ENCODE assay signal across 8 cellular contexts in the genomic region with DNA sequence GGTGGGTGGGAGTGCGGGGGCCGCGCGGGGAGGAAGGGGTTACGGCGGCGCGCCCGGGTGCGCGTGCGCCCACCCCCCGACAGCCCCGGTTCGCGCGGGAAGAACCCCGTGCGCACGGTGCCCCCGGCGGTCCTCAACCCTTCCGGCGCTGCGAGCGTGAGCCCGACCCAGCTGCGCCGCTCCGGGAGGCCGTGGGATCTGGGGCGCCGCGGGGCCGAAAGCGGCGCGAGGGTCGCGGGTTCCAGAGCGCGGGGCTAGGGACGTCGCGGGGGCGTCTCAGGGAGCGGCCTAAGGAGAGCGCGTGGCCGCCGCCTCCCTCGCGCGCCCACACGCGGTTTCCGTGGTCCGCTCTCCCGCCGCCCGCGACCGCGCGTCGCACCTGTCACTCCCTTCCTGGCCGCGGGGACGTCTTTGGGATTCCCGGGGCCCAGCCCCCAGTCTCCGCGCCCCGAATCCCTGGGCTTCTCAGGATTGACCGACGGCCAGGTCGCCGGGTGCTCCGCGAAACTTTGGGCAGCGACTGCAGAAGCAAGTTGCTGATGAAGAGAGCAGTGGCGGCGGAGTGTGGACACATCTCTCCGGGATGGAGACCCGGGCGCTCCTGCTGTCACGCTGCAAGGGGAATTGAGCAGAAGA. TPM values are rescaled to one million over a fixed set of nuclear protein-coding genes. Genes with fewer than 3 reads are reported as not detected.
DNase-seq lines count a peak whose midpoint lies in the region; ATAC-seq, FAIRE-seq and TF ChIP-seq lines count a peak whose summit lies in the region.

No MANE protein-coding gene starts in this region.

- ATAC-seq in GM23338, result peak; percentile 4

- H3K4ac ChIP-seq in neuronal stem cell (ENCODE audit: low read length), result peak overlapping the region; percentile 71

- peaks cover 0 to 4% of the 10 kb centered on the region in 2 donors for H3K9me3 ChIP-seq in neuronal stem cell (replicated peaks in 1 of 2; ENCODE audit: control insufficient read depth in 2 of 2, insufficient read depth in 1 of 2, low read depth in 1 of 2, low read length in 2 of 2)

- peak overlapping the region; percentile 100 for H2BK5ac ChIP-seq in neuronal stem cell (ENCODE audit: low read length)

- no peaks in the 10 kb centered on the region for H3K9me2 ChIP-seq in GM23338 (ENCODE audit: insufficient read depth)

- peak overlapping the region; percentile 97 for H3K9ac ChIP-seq in neuronal stem cell (ENCODE audit: low read depth, low read length, poor library complexity)

- H3K27ac Mint-ChIP-seq in GM23338, result peak overlapping the region; percentile 97

- peak overlapping the region; percentile 77 for H4K91ac ChIP-seq in neuronal stem cell (ENCODE audit: low read depth, low read length, poor library complexity)

- H3K18ac ChIP-seq in neuronal stem cell (ENCODE audit: low read length), result peak overlapping the region; percentile 99

- DNase-seq in ELR (ENCODE audit: low read depth), result peak; percentile 50
- peak; percentile 60 for DNase-seq in GM23338 (ENCODE audit: low spot score)
- DNase-seq in NCI-H526 treated with DMSO at 0.1 percent for 48 hours (lab: John Stamatoyannopoulos, UW), result peak; percentile 9
- peak; percentile 84 for DNase-seq in activated effector memory CD4-positive, alpha-beta T cell treated with anti-CD3 and anti-CD28 coated beads, Interleukin-2, amount 50 U/mL, for 16 hours
- peak; percentile 51 to 62 for DNase-seq in frontal cortex (ENCODE audit: low spot score in 2 of 2)
- DNase-seq in neuronal stem cell (ENCODE audit: low spot score), result no peak
- DNase-seq in ureter (ENCODE audit: low spot score), result peak; percentile 58
- no peak for DNase-seq in islet precursor cell

- H3K79me2 ChIP-seq in GM23338 (replicated peaks; ENCODE audit: insufficient read depth), result peaks cover 53% of the 10 kb centered on the region

- no peak overlapping the region for H2AFZ ChIP-seq in GM23338
- peak overlapping the region; percentile 62 for H2AFZ ChIP-seq in neuronal stem cell (ENCODE audit: low read length)

- H3K27ac ChIP-seq in GM23338 (ENCODE audit: low read depth) (peak overlapping the region; percentile 82), neuronal stem cell (replicated peaks; ENCODE audit: low read length) (peak overlapping the region; percentile 92)

- H4K20me1 ChIP-seq in GM23338 (replicated peaks; ENCODE audit: insufficient read depth), result peaks cover 18% of the 10 kb centered on the region

- no peaks in the 10 kb centered on the region for H3K9me3 Mint-ChIP-seq in GM23338

- peak overlapping the region; percentile 96 for H2BK120ac ChIP-seq in neuronal stem cell (ENCODE audit: low read depth, low read length)

- TF ChIP-seq CTCF in GM23338 (conservative IDR thresholded peaks at IDR 0.05; ENCODE audit: low read depth in 2 of 2), result no peak

- H3K4me3 ChIP-seq in GM23338, result peak overlapping the region; percentile 79
- peak overlapping the region; percentile 90 to 99 for H3K4me3 ChIP-seq in neuronal stem cell (ENCODE audit: low read length in 2 of 2)

- peaks cover 26% of the 10 kb centered on the region for H3K4me1 ChIP-seq in GM23338 (ENCODE audit: insufficient read depth)
- H3K4me1 ChIP-seq in neuronal stem cell (ENCODE audit: control insufficient read depth in 2 of 2, insufficient read depth in 1 of 2, low read depth in 1 of 2, low read length in 2 of 2), result peaks cover 4 to 10% of the 10 kb centered on the region in 2 donors

- peak overlapping the region; percentile 99 for H3K4me3 Mint-ChIP-seq in GM23338

- no peaks in the 10 kb centered on the region for H3K27me3 ChIP-seq in GM23338 (ENCODE audit: insufficient read depth)
- no peaks in the 10 kb centered on the region for H3K27me3 ChIP-seq in neuronal stem cell (ENCODE audit: control insufficient read depth in 3 of 3, insufficient read depth in 3 of 3, low read depth in 1 of 3, low read length in 3 of 3)

- H3K79me1 ChIP-seq in neuronal stem cell (ENCODE audit: low read depth, low read length), result peaks cover 1% of the 10 kb centered on the region

- H3K36me3 Mint-ChIP-seq in GM23338 (ENCODE audit: low read depth), result peaks cover 36% of the 10 kb centered on the region

- peak overlapping the region; percentile 61 for H2BK12ac ChIP-seq in neuronal stem cell (ENCODE audit: low read length)

- H3K4me1 Mint-ChIP-seq in GM23338, result peaks cover 31% of the 10 kb centered on the region

- WGBS in neuronal stem cell (ENCODE audit: extremely low coverage in 2 of 2, insufficient read length in 2 of 2, insufficient replicate concordance in 1 of 2), 2 donors, result no CpG with 5 or more reads among the region's 86 CpGs

- no peak for FAIRE-seq in frontal cortex (lab: Jason Lieb, UNC)

- peaks cover 7% of the 10 kb centered on the region; the same call in 1 of the 2 replicates for H3F3A ChIP-seq in GM23338 (replicated peaks; ENCODE audit: low read depth)

- H3K36me3 ChIP-seq in GM23338 (ENCODE audit: insufficient read depth), result peaks cover 18% of the 10 kb centered on the region
- peaks cover 11 to 44% of the 10 kb centered on the region in 2 donors for H3K36me3 ChIP-seq in neuronal stem cell (replicated peaks in 1 of 2; ENCODE audit: control insufficient read depth in 2 of 2, insufficient read depth in 2 of 2, low read length in 2 of 2)

- no peak overlapping the region for H4K8ac ChIP-seq in neuronal stem cell (ENCODE audit: low read depth, low read length)

- H3K27me3 Mint-ChIP-seq in GM23338 (ENCODE audit: insufficient read depth, low read depth, poor library complexity), result peaks cover 6% of the 10 kb centered on the region

- peak overlapping the region; percentile 95 for H3K4me2 ChIP-seq in GM23338
- peak overlapping the region; percentile 79 for H3K4me2 ChIP-seq in neuronal stem cell (ENCODE audit: insufficient read depth, low read length, poor library complexity, severe bottlenecking)

- H2BK15ac ChIP-seq in neuronal stem cell (ENCODE audit: low read length), result peak overlapping the region; percentile 84

- peak overlapping the region; percentile 99 for H2AK5ac ChIP-seq in neuronal stem cell (ENCODE audit: low read depth, low read length)

- H3K23ac ChIP-seq in neuronal stem cell (ENCODE audit: low read depth, low read length, poor library complexity), result peak overlapping the region; percentile 94

- H3K14ac ChIP-seq in neuronal stem cell (ENCODE audit: low read length), result peak overlapping the region; percentile 66

TF ChIP-seq in GM23338, 12 proteins besides CTCF, POLR2A, EP300 and RAD21 (continues in another document):
- no peak for TF ChIP-seq JUNB (IDR thresholded peaks at IDR 0.05; ENCODE audit: unreplicated experiment)

RNA-seq across cellular contexts. Expression of a gene that starts 0.6 kb away (rescaled TPM):
- total RNA-seq in GM23338 (2014; rRNA removed; shearing (Covaris generic)), result 147 and 163 TPM in 2 replicates
- 48.7 and 49.8 TPM in 2 replicates for polyA plus RNA-seq in GM23338 (2016; fragmentation: Nextera tagmentation; extraction: Ambion mirVana)
- total RNA-seq in frontal cortex (56.3 TPM), ureter (165 TPM)
- 115 TPM for polyA plus RNA-seq in neuronal stem cell (2013, experiment 1 of 2)
- polyA plus RNA-seq in neuronal stem cell (2013, experiment 2 of 2), result 114 TPM

RNA-seq across cellular contexts. Expression of a gene that starts 33.0 kb away (rescaled TPM):
- total RNA-seq in GM23338 (2014; rRNA removed; shearing (Covaris generic)), result 21.0 and 24.5 TPM in 2 replicates
- 2.7 and 4.2 TPM in 2 replicates for polyA plus RNA-seq in GM23338 (2016; fragmentation: Nextera tagmentation; extraction: Ambion mirVana)
- 14.3 TPM for total RNA-seq in frontal cortex
- 6.9 TPM for polyA plus RNA-seq in neuronal stem cell (2013, experiment 1 of 2)
- polyA plus RNA-seq in neuronal stem cell (2013, experiment 2 of 2), result 7.1 TPM
- total RNA-seq in ureter, result 10.4 TPM

Comparison
In these comparisons a context has a peak if more than half of its experiments do, and no peak if none do; other contexts are left out.
1. DNase-seq: peak in ELR (single experiment), GM23338 (single experiment), NCI-H526 treated with DMSO at 0.1 percent for 48 hours (single experiment), activated effector memory CD4-positive, alpha-beta T cell treated with anti-CD3 and anti-CD28 coated beads, Interleukin-2, amount 50 U/mL, for 16 hours (single experiment), frontal cortex (2 of 2) and ureter (single experiment); none in neuronal stem cell (single experiment) and islet precursor cell (single experiment).